Comparison of ENCODE assay signal across 19 cellular contexts in genomic region chr3:156577731-156578130, GRCh38. TPM values are rescaled to one million over a fixed set of nuclear protein-coding genes. Genes with fewer than 3 reads are reported as not detected.
DNase-seq lines count a peak whose midpoint lies in the region; ATAC-seq, FAIRE-seq and TF ChIP-seq lines count a peak whose summit lies in the region.
"Had no signal": no experiment of that assay in that cellular context is flagged by ENCODE, and none has a peak within 500 bp of the region (broad histone marks: within the 10 kb centered on the region; RNA-seq: fewer than 3 reads in every experiment).

No MANE protein-coding gene starts in this region.

- H4K91ac ChIP-seq in IMR-90 (ENCODE audit: insufficient read depth, low read depth, low read length): no peak overlapping the region

- no peak overlapping the region for H3K27ac Mint-ChIP-seq in naive thymus-derived CD8-positive, alpha-beta T cell
- H3K27ac Mint-ChIP-seq: GM23338; stimulated activated memory B cell treated with anti-CD40 and anti-IgM and Interleukin-4, amounts not matched to agents 10 μg/mL and 1 μg/mL and 100 μg/mL, for 72 hours; WTC11 had no signal

- H3K4me1 ChIP-seq in SK-N-SH (ENCODE audit: control insufficient read depth in 1 of 2, insufficient read depth in 2 of 2, low read depth in 1 of 2, low read length in 1 of 2): no peaks in the 10 kb centered on the region
- no peaks in the 10 kb centered on the region for H3K4me1 ChIP-seq in IMR-90 (ENCODE audit: control insufficient read depth, insufficient read depth, low read length)
- peaks cover 0 to 26% of the 10 kb centered on the region in 2 donors for H3K4me1 ChIP-seq in left lung
- H3K4me1 ChIP-seq in adrenal gland (replicated peaks in 1 of 2): no peaks in the 10 kb centered on the region

- no peaks in the 10 kb centered on the region for H3K79me2 ChIP-seq in SK-N-SH (ENCODE audit: insufficient read depth)

- no peak overlapping the region for H2BK120ac ChIP-seq in IMR-90 (ENCODE audit: low read depth, low read length)

- H2BK5ac ChIP-seq in IMR-90 (ENCODE audit: low read depth, low read length, poor library complexity, severe bottlenecking): no peak overlapping the region

- no peaks in the 10 kb centered on the region for H3K79me1 ChIP-seq in IMR-90 (ENCODE audit: low read depth in 1 of 2, low read length in 2 of 2)

- TF ChIP-seq EP300 in SK-N-SH (IDR thresholded peaks at IDR 0.05; ENCODE audit: borderline replicate concordance in 1 of 2, low read depth in 1 of 2, low read length in 1 of 2): no peak

- FAIRE-seq in bronchial epithelial cell (lab: Jason Lieb, UNC): no peak

- no peak overlapping the region for H3K23ac ChIP-seq in IMR-90 (ENCODE audit: low read depth, low read length)

- H3K56ac ChIP-seq in IMR-90 (ENCODE audit: extremely low read depth, insufficient read depth, low read length): no peak overlapping the region

- H3K27me3 ChIP-seq in SK-N-SH (ENCODE audit: insufficient read depth) (no peaks in the 10 kb centered on the region), IMR-90 (ENCODE audit: control insufficient read depth, insufficient read depth, low read length) (peaks cover 20% of the 10 kb centered on the region), bronchial epithelial cell (ENCODE audit: control insufficient read depth, insufficient read depth, low read length) (no peaks in the 10 kb centered on the region), left lung (no peaks in the 10 kb centered on the region), adrenal gland (no peaks in the 10 kb centered on the region)
- H3K27me3 ChIP-seq: BLaER1 treated with 17β-estradiol and CSF1 and Interleukin-3, amounts not matched to agents 10 nM and 100 nM; transverse colon had no signal

- TF ChIP-seq POLR2A in IMR-90 (IDR thresholded peaks at IDR 0.05; ENCODE audit: low read depth, low read length): no peak
- no peak for TF ChIP-seq POLR2A in adrenal gland (IDR thresholded peaks at IDR 0.05)

- no peak overlapping the region for H2BK15ac ChIP-seq in IMR-90 (ENCODE audit: low read depth, low read length)

- no peaks in the 10 kb centered on the region for H3F3A ChIP-seq in SK-N-SH (replicated peaks; ENCODE audit: insufficient read depth)

- in situ Hi-C loops in IMR-90 (cut with MboI; ENCODE audit: low sequenced_read_pairs): no loop called here

- H3K9me2 ChIP-seq in SK-N-SH: no peaks in the 10 kb centered on the region

- H3K9me3 Mint-ChIP-seq in naive thymus-derived CD8-positive, alpha-beta T cell: no peaks in the 10 kb centered on the region
- H3K9me3 Mint-ChIP-seq: GM23338; stimulated activated memory B cell treated with anti-CD40 and anti-IgM and Interleukin-4, amounts not matched to agents 10 μg/mL and 1 μg/mL and 100 μg/mL, for 72 hours; WTC11 had no signal

- H3K14ac ChIP-seq in IMR-90 (replicated peaks; ENCODE audit: low read depth, low read length): no peak overlapping the region

- no peaks in the 10 kb centered on the region for H3K36me3 Mint-ChIP-seq in naive thymus-derived CD8-positive, alpha-beta T cell
- H3K36me3 Mint-ChIP-seq: stimulated activated memory B cell treated with anti-CD40 and anti-IgM and Interleukin-4, amounts not matched to agents 10 μg/mL and 1 μg/mL and 100 μg/mL, for 72 hours; WTC11 had no signal

- no peak overlapping the region for H3K18ac ChIP-seq in IMR-90 (ENCODE audit: low read depth, low read length)

- ATAC-seq in SK-N-SH treated with all-trans-retinoic acid at 6 μM for 48 hours: no peak
- no peak for ATAC-seq in IMR-90 (ENCODE audit: low read depth)
- ATAC-seq in left lung: peak; percentile 53
- no peak for ATAC-seq in naive thymus-derived CD8-positive, alpha-beta T cell
- ATAC-seq: GM23338; stimulated activated memory B cell treated with anti-CD40 and anti-IgM and Interleukin-4, amounts not matched to agents 10 μg/mL and 1 μg/mL and 100 μg/mL, for 72 hours; WTC11 had no signal

- H3K4me3 ChIP-seq in SK-N-SH (ENCODE audit: low read depth in 2 of 2, low read length in 1 of 2) (no peak overlapping the region), IMR-90 (ENCODE audit: insufficient read depth, low read depth, low read length) (no peak overlapping the region), bronchial epithelial cell (ENCODE audit: low read depth, low read length) (no peak overlapping the region), left lung (no peak overlapping the region), adrenal gland (no peak overlapping the region)
- H3K4me3 ChIP-seq: BLaER1 treated with 17β-estradiol and CSF1 and Interleukin-3, amounts not matched to agents 10 nM and 100 nM; GM23338; transverse colon had no signal

- no peak overlapping the region for H2AK9ac ChIP-seq in IMR-90 (replicated peaks; ENCODE audit: low read depth, low read length, poor library complexity)

- H2AK5ac ChIP-seq in IMR-90 (ENCODE audit: low read depth, low read length): no peak overlapping the region

- no peak overlapping the region for H2BK20ac ChIP-seq in IMR-90 (ENCODE audit: low read depth, low read length)

- H4K5ac ChIP-seq in IMR-90 (ENCODE audit: low read depth, low read length): no peak overlapping the region

- H3K27ac ChIP-seq in SK-N-SH (ENCODE audit: low read depth in 2 of 2, low read length in 1 of 2) (no peak overlapping the region), IMR-90 (ENCODE audit: insufficient read depth, low read length) (no peak overlapping the region), left lung (no peak overlapping the region), adrenal gland (no peak overlapping the region)
- H3K27ac ChIP-seq: transverse colon had no signal

- H3K9me3 ChIP-seq in SK-N-SH: no peaks in the 10 kb centered on the region
- H3K9me3 ChIP-seq in IMR-90 (ENCODE audit: control insufficient read depth, insufficient read depth, low read length): no peaks in the 10 kb centered on the region
- H3K9me3 ChIP-seq in left lung: no peaks in the 10 kb centered on the region
- no peaks in the 10 kb centered on the region for H3K9me3 ChIP-seq in adrenal gland (replicated peaks in 1 of 3)
- H3K9me3 ChIP-seq: transverse colon had no signal

- H3K36me3 ChIP-seq in SK-N-SH (replicated peaks in 1 of 2; ENCODE audit: control insufficient read depth in 1 of 2, insufficient read depth in 2 of 2, low read length in 1 of 2) (no peaks in the 10 kb centered on the region), IMR-90 (ENCODE audit: control insufficient read depth, insufficient read depth, low read length) (no peaks in the 10 kb centered on the region), bronchial epithelial cell (ENCODE audit: control insufficient read depth, insufficient read depth, low read length) (no peaks in the 10 kb centered on the region), left lung (no peaks in the 10 kb centered on the region), adrenal gland (replicated peaks in 1 of 2) (no peaks in the 10 kb centered on the region)
- H3K36me3 ChIP-seq: BLaER1 treated with 17β-estradiol and CSF1 and Interleukin-3, amounts not matched to agents 10 nM and 100 nM; transverse colon had no signal

- intact Hi-C loops in IMR-90 (cut with micrococcal nuclease) (no loop called here), left lung (cut with DNase I) (no loop called here), adrenal gland (cut with DNase I) (no loop called here)

- POLR2A ChIA-PET in SK-N-SH (lab: Yijun Ruan, JAX): no interaction called here
- POLR2A ChIA-PET in IMR-90 (lab: Charles Lee; ENCODE audit: unreplicated experiment): no interaction called here
- POLR2A ChIA-PET in naive thymus-derived CD8-positive, alpha-beta T cell (lab: Charles Lee): no interaction called here

- no peak overlapping the region for H3K4me3 Mint-ChIP-seq in naive thymus-derived CD8-positive, alpha-beta T cell
- H3K4me3 Mint-ChIP-seq: GM23338; stimulated activated memory B cell treated with anti-CD40 and anti-IgM and Interleukin-4, amounts not matched to agents 10 μg/mL and 1 μg/mL and 100 μg/mL, for 72 hours; WTC11 had no signal

- peaks cover 12 to 24% (median 13%) of the 10 kb centered on the region in 5 donors for H3K27me3 Mint-ChIP-seq in naive thymus-derived CD8-positive, alpha-beta T cell

- 0 out of 2 replicates have a peak overlapping the region, but pooled peaks have one; percentile 21 for H2AFZ ChIP-seq in SK-N-SH (ENCODE audit: low read depth)
- H2AFZ ChIP-seq in IMR-90 (replicated peaks; ENCODE audit: low read length, poor library complexity): no peak overlapping the region
- H2AFZ ChIP-seq: GM23338 had no signal

- no TSS peak for BruUV-seq in IMR-90 (replicated peaks; lab: Mats Ljungman, UMichigan)

- H3K9ac ChIP-seq in SK-N-SH (no peak overlapping the region), IMR-90 (ENCODE audit: low read depth, low read length) (no peak overlapping the region)
- H3K9ac ChIP-seq: BLaER1 treated with 17β-estradiol and CSF1 and Interleukin-3, amounts not matched to agents 10 nM and 100 nM had no signal

- DNase-seq in SK-N-SH (no peak), IMR-90 (peak; percentile 9), bronchial epithelial cell (ENCODE audit: low read depth) (peak; percentile 88), left lung (no peak), NCI-H774 (lab: John Stamatoyannopoulos, UW) (no peak), adrenal gland (no peak)
- DNase-seq in naive thymus-derived CD8-positive, alpha-beta T cell: no peak
- DNase-seq: 8988T, aorta, DMS153, NCI-H187 treated with DMSO at 0.1 percent for 48 hours, NCI-H446 treated with DMSO at 0.1 percent for 48 hours, SHP77, transverse colon had no signal

- H4K8ac ChIP-seq in IMR-90 (ENCODE audit: low read depth in 2 of 2, low read length in 2 of 2): no peak overlapping the region

- H3K9me1 ChIP-seq in IMR-90 (ENCODE audit: insufficient read depth, low read length): no peaks in the 10 kb centered on the region

- CTCF ChIA-PET in SK-N-SH (lab: Yijun Ruan, JAX) (no interaction called here), IMR-90 (lab: Yijun Ruan, JAX) (no interaction called here)

- H3K4ac ChIP-seq in IMR-90 (ENCODE audit: low read depth, low read length): no peak overlapping the region

- TF ChIP-seq CTCF in SK-N-SH (IDR thresholded peaks at IDR 0.05) (no peak), IMR-90 (conservative IDR thresholded peaks at IDR 0.05; ENCODE audit: low read depth, low read length) (no peak), bronchial epithelial cell (IDR thresholded peaks at IDR 0.05; ENCODE audit: insufficient read depth, low read length, severe bottlenecking) (no peak), left lung (IDR thresholded peaks at IDR 0.05) (no peak), adrenal gland (IDR thresholded peaks at IDR 0.05) (no peak)

- TF ChIP-seq RAD21 in SK-N-SH (IDR thresholded peaks at IDR 0.05; ENCODE audit: low read length) (no peak), IMR-90 (IDR thresholded peaks at IDR 0.05; ENCODE audit: low read length) (no peak)

- H3K4me2 ChIP-seq in SK-N-SH (no peak overlapping the region), IMR-90 (ENCODE audit: low read depth, low read length) (no peak overlapping the region)
- H3K4me2 ChIP-seq: GM23338 had no signal

- H4K20me1 ChIP-seq in SK-N-SH (ENCODE audit: insufficient read depth): no peaks in the 10 kb centered on the region
- no peaks in the 10 kb centered on the region for H4K20me1 ChIP-seq in IMR-90 (ENCODE audit: insufficient read depth, low read length)
- H4K20me1 ChIP-seq: BLaER1 treated with 17β-estradiol and CSF1 and Interleukin-3, amounts not matched to agents 10 nM and 100 nM had no signal

- peaks cover 0 to 3% (median 0%) of the 10 kb centered on the region in 4 donors for H3K4me1 Mint-ChIP-seq in naive thymus-derived CD8-positive, alpha-beta T cell
- H3K4me1 Mint-ChIP-seq: stimulated activated memory B cell treated with anti-CD40 and anti-IgM and Interleukin-4, amounts not matched to agents 10 μg/mL and 1 μg/mL and 100 μg/mL, for 72 hours had no signal

- dilution Hi-C loops in IMR-90 (cut with HindIII; ENCODE audit: low sequenced_read_pairs, unreplicated experiment): no loop called here

RNA-seq across cellular contexts. Expression of gene SSR3, which starts 22.8 kb away (rescaled TPM):
- polyA plus RNA-seq in SK-N-SH (2012; rRNA removed): 61.7 and 96.1 TPM in 2 replicates
- 90.3 and 92.1 TPM in 2 replicates for polyA plus RNA-seq in SK-N-SH (2012; cell fraction: cytosol; rRNA removed)
- polyA plus RNA-seq in SK-N-SH (2012; cell fraction: nucleus; rRNA removed): 17.1 and 47.6 TPM in 2 replicates
- 606 and 608 TPM in 2 replicates for total RNA-seq in IMR-90 (2012; rRNA removed)
- polyA plus RNA-seq in IMR-90 (2012; rRNA removed): 216 and 246 TPM in 2 replicates
- 33.1 and 84.5 TPM in 2 replicates for polyA plus RNA-seq in IMR-90 (2012; cell fraction: cytosol; rRNA removed)
- 19.9 and 62.0 TPM in 2 replicates for polyA plus RNA-seq in IMR-90 (2012; cell fraction: nucleus; rRNA removed; ENCODE audit: low replicate concordance)
- 168 and 245 TPM in 2 replicates for total RNA-seq in bronchial epithelial cell
- 100 to 1,000 TPM; 268 to 336 TPM for total RNA-seq in left lung
- 10 to 100 TPM; 68.5 to 68.7 TPM for total RNA-seq in naive thymus-derived CD8-positive, alpha-beta T cell
- 10 to 100 TPM; 81.7 to 93.9 (median 86.3) TPM for polyA plus RNA-seq in naive thymus-derived CD8-positive, alpha-beta T cell
- 100 to 1,000 TPM in 6 of 8 donors, 10 to 100 TPM in 2; 93.6 to 479 (median 116) TPM for total RNA-seq in adrenal gland
- 100 to 1,000 TPM in 1 of 3 donors, 10 to 100 TPM in 2; 47.1 to 407 (median 84.1) TPM for polyA plus RNA-seq in adrenal gland

Comparison
In these comparisons a context has a peak if more than half of its experiments do, and no peak if none do; other contexts are left out.
1. DNase-seq: peak in IMR-90 (single experiment) and bronchial epithelial cell (single experiment); none in SK-N-SH (single experiment), left lung (0 of 2), NCI-H774 (single experiment), naive thymus-derived CD8-positive, alpha-beta T cell (0 of 10) and adrenal gland (0 of 7).